Comparison of ENCODE assay signal across 7 cellular contexts in genomic region chr1:52927219-52928082, GRCh38. TPM values are rescaled to one million over a fixed set of nuclear protein-coding genes. Genes with fewer than 3 reads are reported as not detected.
DNase-seq lines count a peak whose midpoint lies in the region; ATAC-seq and TF ChIP-seq lines count a peak whose summit lies in the region.

TSS of gene SCP2 (plus strand) at chr1:52927276. CDS start at chr1:52927397, 121 bp downstream.

- peak; percentile 83 for ATAC-seq in HG03103 (IDR thresholded peaks at IDR 0.05; ENCODE audit: low read depth, unreplicated experiment)

- in situ Hi-C loops in endometrial microvascular endothelial cells (cut with HindIII; ENCODE audit: inconsistent ontology term, low pct_unique_long_range_greater_than_20kb, low sequenced_read_pairs) = no loop called here

- peak; percentile 68 for TF ChIP-seq POLR2A in GM15510 (IDR thresholded peaks at IDR 0.05; ENCODE audit: borderline replicate concordance, extremely low read depth, insufficient read length)

- peak; percentile 76 for DNase-seq in NCI-H748 (lab: John Stamatoyannopoulos, UW; ENCODE audit: unreplicated experiment)
- DNase-seq in activated CD8-positive, alpha-beta memory T cell treated with anti-CD3 and anti-CD28 coated beads, Interleukin-2, amount 50 U/mL, for 24 hours (ENCODE audit: extremely low read depth) = peak; percentile 45
- DNase-seq in midbrain (lab: John Stamatoyannopoulos, UW) = peak; percentile 77
- DNase-seq in stimulated activated CD8-positive, alpha-beta memory T cell treated with anti-CD3 and anti-CD28 coated beads, Interleukin-15, amount 100 ng/mL, for 4 hours (ENCODE audit: low read depth in 2 of 2) = peak; percentile 60 to 64

RNA-seq across cellular contexts. Expression of gene SCP2, which starts in this region (rescaled TPM):
- 132 TPM for total RNA-seq in endometrial microvascular endothelial cells (ENCODE audit: inconsistent ontology term)

Comparison
In these comparisons a context has a peak if more than half of its experiments do, and no peak if none do; other contexts are left out.
1. Peak in every context shown above with its lines: DNase-seq and ATAC-seq.